In the genomic region with DNA sequence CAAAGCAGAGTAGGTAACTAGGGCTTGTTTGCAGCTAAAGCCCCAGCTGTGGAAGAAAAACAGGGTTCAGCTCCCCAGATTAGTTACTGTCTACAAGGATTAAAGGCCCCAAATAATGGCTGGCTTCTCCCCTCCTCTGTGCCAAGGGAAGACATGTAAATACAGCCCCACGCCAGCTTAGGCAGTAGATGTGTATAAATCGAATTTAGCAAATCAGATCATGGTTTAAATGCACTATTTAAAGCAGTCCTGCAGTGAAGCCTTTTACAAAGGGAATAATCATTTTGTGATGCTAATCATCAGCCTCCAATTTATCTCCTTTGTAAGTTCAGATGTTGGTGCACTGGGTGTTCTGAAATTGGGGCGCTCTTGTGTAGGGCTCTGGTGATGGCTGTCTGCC, we compare ENCODE assay signal across 15 cellular contexts.
"Had no signal": no experiment of that assay in that cellular context is flagged by ENCODE, and none has a peak within 500 bp of the region (broad histone marks: within the 10 kb centered on the region; RNA-seq: fewer than 3 reads in every experiment).

No MANE protein-coding gene starts in this region.

- FAIRE-seq: urothelium cell line had no signal

- H3K4me3 ChIP-seq: colonic mucosa had no signal

- H3K36me3 ChIP-seq: colonic mucosa, neutrophil had no signal

- H3K4me1 ChIP-seq: colonic mucosa had no signal

- DNase-seq: colonic mucosa; effector CD8-positive, alpha-beta T cell; foreskin melanocyte; hippocampal formation; kidney glomerular epithelial cell; mesendoderm; naive B cell; nephron progenitor cell; posterior cingulate gyrus; stimulated activated CD4-positive, alpha-beta T cell treated with anti-CD3 and anti-CD28 coated beads, Interleukin-2, amount 100 ng/mL, for 24 hours; stimulated activated CD4-positive, alpha-beta T cell treated with anti-CD3 and anti-CD28 coated beads, Interleukin-4, amount 100 ng/mL, for 4 hours; stimulated activated naive B cell treated with anti-CD40 and anti-IgM and Interleukin-4, amounts not matched to agents 10 μg/mL and 1 μg/mL and 100 μg/mL, for 72 hours; stimulated activated naive CD8-positive, alpha-beta T cell treated with anti-CD3 and anti-CD28 coated beads, Interleukin-15, amount 100 ng/mL, for 72 hours had no signal

- H3K9me3 ChIP-seq: colonic mucosa, neutrophil had no signal

- H3K27ac ChIP-seq: colonic mucosa, neutrophil had no signal
